ENCODE assay signal across 15 cellular contexts in genomic region chr3:190094201-190094718, GRCh38. TPM values are rescaled to one million over a fixed set of nuclear protein-coding genes. Genes with fewer than 3 reads are reported as not detected.
A peak's percentile ranks its signal among the peaks of the same experiment; 100 is the strongest.
DNase-seq lines count a peak whose midpoint lies in the region; ATAC-seq, FAIRE-seq and TF ChIP-seq lines count a peak whose summit lies in the region.
"Had no signal": no experiment of that assay in that cellular context is flagged by ENCODE, and none has a peak within 500 bp of the region (broad histone marks: within the 10 kb centered on the region; RNA-seq: fewer than 3 reads in every experiment).

No MANE protein-coding gene starts in this region.

- H4K20me1 ChIP-seq in HepG2 (ENCODE audit: insufficient read depth, low read length), result no peaks in the 10 kb centered on the region
- H4K20me1 ChIP-seq: BLaER1 had no signal

- H3K9me3 Mint-ChIP-seq in activated T-helper 2 cell treated with anti-CD3 and anti-CD28 coated beads, Interferon-gamma antibody, Interleukin-2, Interleukin-4, amounts not matched to agents 10 μg/mL and 5 μg/mL and 100 μg/mL, durations not matched to agents 14 hours and 24 hours and 36 hours, result no peaks in the 10 kb centered on the region
- H3K9me3 Mint-ChIP-seq: activated naive CD4-positive, alpha-beta T cell treated with anti-CD3 and anti-CD28 coated beads, Interleukin-2, amount 10 ng/mL, durations not matched to agents 7 days and 5 days had no signal

- intact Hi-C loops in HepG2 (cut with micrococcal nuclease; ENCODE audit: unreplicated experiment), result no loop called here
- intact Hi-C loops in activated T-helper 2 cell treated with anti-CD3 and anti-CD28 coated beads, Interferon-gamma antibody, Interleukin-2, Interleukin-4, amounts not matched to agents 10 μg/mL and 5 μg/mL and 100 μg/mL, durations not matched to agents 14 hours and 24 hours and 36 hours (cut with micrococcal nuclease), result no loop called here

- H3K27ac Mint-ChIP-seq in activated T-helper 2 cell treated with anti-CD3 and anti-CD28 coated beads, Interferon-gamma antibody, Interleukin-2, Interleukin-4, amounts not matched to agents 10 μg/mL and 5 μg/mL and 100 μg/mL, durations not matched to agents 14 hours and 24 hours and 36 hours, result no peak overlapping the region
- H3K27ac Mint-ChIP-seq: activated naive CD4-positive, alpha-beta T cell treated with anti-CD3 and anti-CD28 coated beads, Interleukin-2, amount 10 ng/mL, durations not matched to agents 7 days and 5 days had no signal

- TF ChIP-seq RAD21 in liver (IDR thresholded peaks at IDR 0.05) (no peak), HepG2 (CRISPR knock-in tag; IDR thresholded peaks at IDR 0.05) (no peak)

- H3K27me3 ChIP-seq in liver (ENCODE audit: control insufficient read depth in 4 of 4, insufficient read depth in 4 of 4, low read length in 3 of 4) (peaks cover 0 to 5% (median 0%) of the 10 kb centered on the region in 4 donors), HepG2 (ENCODE audit: control insufficient read depth in 1 of 2, insufficient read depth in 2 of 2, low read length in 2 of 2) (no peaks in the 10 kb centered on the region)
- H3K27me3 ChIP-seq: BLaER1 had no signal

- no peaks in the 10 kb centered on the region for H3K36me3 Mint-ChIP-seq in activated T-helper 2 cell treated with anti-CD3 and anti-CD28 coated beads, Interferon-gamma antibody, Interleukin-2, Interleukin-4, amounts not matched to agents 10 μg/mL and 5 μg/mL and 100 μg/mL, durations not matched to agents 14 hours and 24 hours and 36 hours (ENCODE audit: low read depth)
- H3K36me3 Mint-ChIP-seq: activated naive CD4-positive, alpha-beta T cell treated with anti-CD3 and anti-CD28 coated beads, Interleukin-2, amount 10 ng/mL, durations not matched to agents 7 days and 5 days had no signal

- no peak for ATAC-seq in HepG2
- ATAC-seq: K562 had no signal

- H3K36me3 ChIP-seq in liver (ENCODE audit: control insufficient read depth in 4 of 4, insufficient read depth in 3 of 4, low read depth in 1 of 4, low read length in 3 of 4), result no peaks in the 10 kb centered on the region
- H3K36me3 ChIP-seq in HepG2 (replicated peaks in 1 of 2; ENCODE audit: control insufficient read depth in 1 of 2, insufficient read depth in 2 of 2, low read length in 2 of 2), result no peaks in the 10 kb centered on the region
- H3K36me3 ChIP-seq: BLaER1 had no signal

- no peak overlapping the region for H3K9ac ChIP-seq in liver (ENCODE audit: low read depth in 1 of 2, low read length in 2 of 2)
- no peak overlapping the region for H3K9ac ChIP-seq in HepG2 (ENCODE audit: insufficient read depth, low read depth, low read length)
- H3K9ac ChIP-seq: BLaER1 had no signal

- peak overlapping the region; percentile 6 to 47 for H3K27ac ChIP-seq in liver (ENCODE audit: low read depth in 1 of 2, low read length in 2 of 2)
- no peak overlapping the region for H3K27ac ChIP-seq in HepG2 (ENCODE audit: extremely low read length, insufficient read depth, low read length)
- H3K27ac ChIP-seq: BLaER1, PC-9 had no signal

- peaks cover 11% of the 10 kb centered on the region for H3K27me3 Mint-ChIP-seq in activated T-helper 2 cell treated with anti-CD3 and anti-CD28 coated beads, Interferon-gamma antibody, Interleukin-2, Interleukin-4, amounts not matched to agents 10 μg/mL and 5 μg/mL and 100 μg/mL, durations not matched to agents 14 hours and 24 hours and 36 hours (ENCODE audit: low read depth)
- H3K27me3 Mint-ChIP-seq: activated naive CD4-positive, alpha-beta T cell treated with anti-CD3 and anti-CD28 coated beads, Interleukin-2, amount 10 ng/mL, durations not matched to agents 7 days and 5 days had no signal

- TF ChIP-seq EP300 in HepG2 (IDR thresholded peaks at IDR 0.05; ENCODE audit: low read depth in 2 of 2, low read length in 2 of 2) (no peak), HepG2 (CRISPR knock-in tag; IDR thresholded peaks at IDR 0.05; ENCODE audit: borderline replicate concordance) (no peak)

- no peaks in the 10 kb centered on the region for H3K79me2 ChIP-seq in HepG2 (ENCODE audit: insufficient read depth, low read length)

- H3K4me3 ChIP-seq in liver (ENCODE audit: low read depth in 1 of 3, low read length in 3 of 3), result no peak overlapping the region
- H3K4me3 ChIP-seq in HepG2 (replicated peaks in 1 of 3; ENCODE audit: insufficient read depth in 1 of 3, low read depth in 2 of 3, low read length in 3 of 3), result no peak overlapping the region
- H3K4me3 ChIP-seq in choroid plexus epithelial cell (ENCODE audit: low read depth, low read length), result no peak overlapping the region
- H3K4me3 ChIP-seq: BLaER1, K562, PC-9, skin epidermis had no signal

- POLR2A ChIA-PET in HepG2 (lab: Yijun Ruan, JAX), result no interaction called here

- in situ Hi-C loops in HepG2 (cut with HindIII; ENCODE audit: extremely low pct_ligation_motif_present, low pct_unique_long_range_greater_than_20kb), result no loop called here

- CTCF ChIA-PET in HepG2 (lab: Yijun Ruan, JAX; ENCODE audit: low intra/inter-chr PET ratio, low total read pairs), result no interaction called here

- no peak for TF ChIP-seq CTCF in liver (IDR thresholded peaks at IDR 0.05; ENCODE audit: low read depth, low read length, missing input control)
- TF ChIP-seq CTCF in HepG2 (CRISPR knock-in tag; IDR thresholded peaks at IDR 0.05), result no peak
- TF ChIP-seq CTCF in choroid plexus epithelial cell (conservative IDR thresholded peaks at IDR 0.05; ENCODE audit: low read depth, low read length), result no peak

- H2AFZ ChIP-seq in HepG2 (ENCODE audit: low read length), result no peak overlapping the region
- H2AFZ ChIP-seq: PC-9 had no signal

- no peak overlapping the region for H3K4me3 Mint-ChIP-seq in activated T-helper 2 cell treated with anti-CD3 and anti-CD28 coated beads, Interferon-gamma antibody, Interleukin-2, Interleukin-4, amounts not matched to agents 10 μg/mL and 5 μg/mL and 100 μg/mL, durations not matched to agents 14 hours and 24 hours and 36 hours (ENCODE audit: low read depth)
- H3K4me3 Mint-ChIP-seq: activated naive CD4-positive, alpha-beta T cell treated with anti-CD3 and anti-CD28 coated beads, Interleukin-2, amount 10 ng/mL, durations not matched to agents 7 days and 5 days had no signal

- 54% methylated on average over 1 of the region's 1 CpG for WGBS in liver
- 3% methylated on average over 1 of the region's 1 CpG for WGBS in HepG2 (ENCODE audit: low lambda C conversion rate)

- no peak for FAIRE-seq in HepG2 (lab: Jason Lieb, UNC)
- FAIRE-seq: K562 had no signal

- TF ChIP-seq POLR2A in HepG2 (IDR thresholded peaks at IDR 0.05; ENCODE audit: insufficient read depth in 1 of 2, low read depth in 2 of 2, low read length in 2 of 2), result no peak

- DNase-seq in HepG2 (ENCODE audit: low spot score) (no peak), choroid plexus epithelial cell (ENCODE audit: low read depth) (peak; percentile 71), lung microvascular endothelial cell (ENCODE audit: low read depth in 2 of 2) (peak; percentile 66 to 97), islet precursor cell (no peak), DMS53 (lab: John Stamatoyannopoulos, UW) (no peak), LoVo (ENCODE audit: low spot score) (no peak)
- DNase-seq in activated T-helper 2 cell treated with anti-CD3 and anti-CD28 coated beads, Interferon-gamma antibody, Interleukin-2, Interleukin-4, amounts not matched to agents 10 μg/mL and 5 μg/mL and 100 μg/mL, durations not matched to agents 14 hours and 24 hours and 36 hours (ENCODE audit: low spot score), result no peak
- DNase-seq: activated naive CD4-positive, alpha-beta T cell treated with anti-CD3 and anti-CD28 coated beads, Interleukin-2, amount 10 ng/mL, durations not matched to agents 7 days and 5 days; effector CD4-positive, alpha-beta T cell; NCI-H2107; PC-9 had no signal

- H3K4me1 Mint-ChIP-seq in activated T-helper 2 cell treated with anti-CD3 and anti-CD28 coated beads, Interferon-gamma antibody, Interleukin-2, Interleukin-4, amounts not matched to agents 10 μg/mL and 5 μg/mL and 100 μg/mL, durations not matched to agents 14 hours and 24 hours and 36 hours (ENCODE audit: low read depth), result peaks cover 3% of the 10 kb centered on the region
- H3K4me1 Mint-ChIP-seq: activated naive CD4-positive, alpha-beta T cell treated with anti-CD3 and anti-CD28 coated beads, Interleukin-2, amount 10 ng/mL, durations not matched to agents 7 days and 5 days had no signal

- H3K9me3 ChIP-seq in liver (ENCODE audit: control insufficient read depth in 4 of 4, low read length in 3 of 4), result no peaks in the 10 kb centered on the region
- H3K9me3 ChIP-seq in HepG2 (ENCODE audit: low read length), result no peaks in the 10 kb centered on the region
- H3K9me3 ChIP-seq: BLaER1 had no signal

- H3K4me1 ChIP-seq in liver (ENCODE audit: control insufficient read depth in 4 of 4, insufficient read depth in 4 of 4, low read length in 3 of 4) (no peaks in the 10 kb centered on the region), HepG2 (ENCODE audit: insufficient read depth, low read length) (no peaks in the 10 kb centered on the region)
- H3K4me1 ChIP-seq: BLaER1 had no signal

- no peak overlapping the region for H3K4me2 ChIP-seq in HepG2 (ENCODE audit: low read depth, low read length)
- H3K4me2 ChIP-seq: BLaER1, PC-9 had no signal

- no TSS peak for BruUV-seq in HepG2 (replicated peaks; lab: Mats Ljungman, UMichigan)

RNA-seq across cellular contexts. Expression of gene P3H2, which starts 26.4 kb away (rescaled TPM):
- total RNA-seq in liver (1 to 10 TPM; 3.7 to 6.9 TPM), HepG2 (2016; rRNA removed; fragmentation: Illumina TruSeq; extraction: Trizol) (not detected in 2 replicates), lung microvascular endothelial cell (3.2 and 9.6 TPM in 2 replicates)
- polyA plus RNA-seq in liver (1 to 10 TPM; 1.9 to 4.5 TPM), HepG2 (2011; rRNA removed) (not detected in 2 replicates)
- total RNA-seq in HepG2 (2016; cell fraction: cytosol; rRNA removed; fragmentation: Illumina TruSeq; extraction: Trizol; ENCODE audit: low read depth), result not detected in 2 replicates
- total RNA-seq in HepG2 (2016; cell fraction: insoluble cytoplasmic fraction; rRNA removed; fragmentation: Illumina TruSeq; extraction: Trizol), result not detected in 2 replicates
- not detected in 2 replicates for total RNA-seq in HepG2 (2016; cell fraction: membrane; rRNA removed; fragmentation: Illumina TruSeq; extraction: Trizol)
- total RNA-seq in HepG2 (2016; cell fraction: nucleus; rRNA removed; fragmentation: Illumina TruSeq; extraction: Trizol), result not detected in 2 replicates
- polyA plus RNA-seq in HepG2 (2011; cell fraction: cytosol; rRNA removed), result 0.11 TPM in 1 of 2 replicates, not detected in the other
- not detected in 2 replicates for polyA plus RNA-seq in HepG2 (2011; cell fraction: nucleus; rRNA removed)
- not detected in 2 replicates for polyA plus RNA-seq in HepG2 (2012)
- polyA plus RNA-seq in HepG2 (2016; cell fraction: cytosol; fragmentation: Illumina TruSeq; extraction: Trizol; ENCODE audit: low read depth), result not detected in 2 replicates
- polyA plus RNA-seq in HepG2 (2016; cell fraction: insoluble cytoplasmic fraction; fragmentation: Illumina TruSeq; extraction: Trizol; ENCODE audit: low read depth), result not detected in 2 replicates
- not detected in 2 replicates for polyA plus RNA-seq in HepG2 (2016; cell fraction: membrane; fragmentation: Illumina TruSeq; extraction: Trizol; ENCODE audit: low read depth)
- not detected in 2 replicates for polyA plus RNA-seq in HepG2 (2016; cell fraction: nucleus; fragmentation: Illumina TruSeq; extraction: Trizol; ENCODE audit: insufficient read depth, low read depth)
- not detected in 2 replicates for polyA minus RNA-seq in HepG2 (2011; rRNA and poly(A)+ RNA removed; ENCODE audit: low replicate concordance)
- not detected in 2 replicates for polyA minus RNA-seq in HepG2 (2011; cell fraction: cytosol; rRNA and poly(A)+ RNA removed)
- not detected in 2 replicates for polyA minus RNA-seq in HepG2 (2011; cell fraction: nucleus; rRNA and poly(A)+ RNA removed)
- total RNA-seq in activated T-helper 2 cell treated with anti-CD3 and anti-CD28 coated beads, Interferon-gamma antibody, Interleukin-2, Interleukin-4, amounts not matched to agents 10 μg/mL and 5 μg/mL and 100 μg/mL, durations not matched to agents 14 hours and 24 hours and 36 hours, result not detected in 2 replicates

Comparison
In these comparisons a context has a peak if more than half of its experiments do, and no peak if none do; other contexts are left out.
1. DNase-seq: peak in choroid plexus epithelial cell (single experiment) and lung microvascular endothelial cell (2 of 2); none in HepG2 (single experiment), islet precursor cell (single experiment), DMS53 (single experiment), LoVo (single experiment) and activated T-helper 2 cell treated with anti-CD3 and anti-CD28 coated beads, Interferon-gamma antibody, Interleukin-2, Interleukin-4, amounts not matched to agents 10 μg/mL and 5 μg/mL and 100 μg/mL, durations not matched to agents 14 hours and 24 hours and 36 hours (single experiment).